In genomic region chr19:33797821-33798633, GRCh38 we compare ENCODE assay signal across 8 cellular contexts.
A peak's percentile ranks its signal among the peaks of the same experiment; 100 is the strongest.
DNase-seq lines count a peak whose midpoint lies in the region; ATAC-seq lines count a peak whose summit lies in the region.

No MANE protein-coding gene starts in this region.

- no peaks in the 10 kb centered on the region for H3K4me1 Mint-ChIP-seq in central memory CD8-positive, alpha-beta T cell
- H3K4me1 Mint-ChIP-seq in stimulated activated naive CD8-positive, alpha-beta T cell treated with anti-CD3 and anti-CD28 coated beads, Interleukin-15, amount 100 ng/mL, for 72 hours = peaks cover 8% of the 10 kb centered on the region

- peaks cover 2% of the 10 kb centered on the region for H3K36me3 Mint-ChIP-seq in central memory CD8-positive, alpha-beta T cell (ENCODE audit: insufficient read depth)

- peak overlapping the region; percentile 77 for H3K27ac ChIP-seq in layer of hippocampus (ENCODE audit: low read depth, low read length)

- H3K9me3 Mint-ChIP-seq in central memory CD8-positive, alpha-beta T cell = no peaks in the 10 kb centered on the region
- H3K9me3 Mint-ChIP-seq in stimulated activated naive CD8-positive, alpha-beta T cell treated with anti-CD3 and anti-CD28 coated beads, Interleukin-15, amount 100 ng/mL, for 72 hours = no peaks in the 10 kb centered on the region

- H3K4me3 Mint-ChIP-seq in central memory CD8-positive, alpha-beta T cell = peak overlapping the region; percentile 61
- H3K4me3 Mint-ChIP-seq in stimulated activated naive CD8-positive, alpha-beta T cell treated with anti-CD3 and anti-CD28 coated beads, Interleukin-15, amount 100 ng/mL, for 72 hours = peak overlapping the region; percentile 78 to 79

- peak; percentile 73 for DNase-seq in DMS114 treated with DMSO at 0.1 percent for 48 hours (lab: John Stamatoyannopoulos, UW; ENCODE audit: unreplicated experiment)
- DNase-seq in NCI-H82 treated with DMSO at 0.1 percent for 48 hours (lab: John Stamatoyannopoulos, UW; ENCODE audit: unreplicated experiment) = peak; percentile 51
- no peak for DNase-seq in central memory CD8-positive, alpha-beta T cell (ENCODE audit: low spot score in 2 of 2)
- no peak for DNase-seq in stimulated activated naive CD8-positive, alpha-beta T cell treated with anti-CD3 and anti-CD28 coated beads, Interleukin-15, amount 100 ng/mL, for 72 hours
- no peak for DNase-seq in activated CD8-positive, alpha-beta memory T cell treated with anti-CD3 and anti-CD28 coated beads for 24 hours
- no peak for DNase-seq in middle frontal gyrus (ENCODE audit: extremely low spot score, low spot score)
- no peak for DNase-seq in NCI-H2029 treated with DMSO at 0.1 percent for 48 hours (lab: John Stamatoyannopoulos, UW)

- no peak for ATAC-seq in central memory CD8-positive, alpha-beta T cell (replicated peaks; ENCODE audit: extremely low read depth, poor library complexity, severe bottlenecking)
- no peak for ATAC-seq in stimulated activated naive CD8-positive, alpha-beta T cell treated with anti-CD3 and anti-CD28 coated beads, Interleukin-15, amount 100 ng/mL, for 72 hours

- no peaks in the 10 kb centered on the region for H3K27me3 ChIP-seq in layer of hippocampus (ENCODE audit: control insufficient read depth, insufficient read depth, low read length)

- H3K27me3 Mint-ChIP-seq in central memory CD8-positive, alpha-beta T cell = peaks cover 50% of the 10 kb centered on the region
- peaks cover 41% of the 10 kb centered on the region for H3K27me3 Mint-ChIP-seq in stimulated activated naive CD8-positive, alpha-beta T cell treated with anti-CD3 and anti-CD28 coated beads, Interleukin-15, amount 100 ng/mL, for 72 hours

- no peak overlapping the region for H3K27ac Mint-ChIP-seq in central memory CD8-positive, alpha-beta T cell (ENCODE audit: low read depth)
- no peak overlapping the region for H3K27ac Mint-ChIP-seq in stimulated activated naive CD8-positive, alpha-beta T cell treated with anti-CD3 and anti-CD28 coated beads, Interleukin-15, amount 100 ng/mL, for 72 hours

Comparison
In these comparisons a context has a peak if more than half of its experiments do, and no peak if none do; other contexts are left out.
1. DNase-seq: peak in DMS114 treated with DMSO at 0.1 percent for 48 hours (single experiment) and NCI-H82 treated with DMSO at 0.1 percent for 48 hours (single experiment); none in central memory CD8-positive, alpha-beta T cell (0 of 2), stimulated activated naive CD8-positive, alpha-beta T cell treated with anti-CD3 and anti-CD28 coated beads, Interleukin-15, amount 100 ng/mL, for 72 hours (0 of 2), activated CD8-positive, alpha-beta memory T cell treated with anti-CD3 and anti-CD28 coated beads for 24 hours (single experiment), middle frontal gyrus (single experiment) and NCI-H2029 treated with DMSO at 0.1 percent for 48 hours (single experiment).